8 cellular contexts compared by ENCODE assay signal in the genomic region with DNA sequence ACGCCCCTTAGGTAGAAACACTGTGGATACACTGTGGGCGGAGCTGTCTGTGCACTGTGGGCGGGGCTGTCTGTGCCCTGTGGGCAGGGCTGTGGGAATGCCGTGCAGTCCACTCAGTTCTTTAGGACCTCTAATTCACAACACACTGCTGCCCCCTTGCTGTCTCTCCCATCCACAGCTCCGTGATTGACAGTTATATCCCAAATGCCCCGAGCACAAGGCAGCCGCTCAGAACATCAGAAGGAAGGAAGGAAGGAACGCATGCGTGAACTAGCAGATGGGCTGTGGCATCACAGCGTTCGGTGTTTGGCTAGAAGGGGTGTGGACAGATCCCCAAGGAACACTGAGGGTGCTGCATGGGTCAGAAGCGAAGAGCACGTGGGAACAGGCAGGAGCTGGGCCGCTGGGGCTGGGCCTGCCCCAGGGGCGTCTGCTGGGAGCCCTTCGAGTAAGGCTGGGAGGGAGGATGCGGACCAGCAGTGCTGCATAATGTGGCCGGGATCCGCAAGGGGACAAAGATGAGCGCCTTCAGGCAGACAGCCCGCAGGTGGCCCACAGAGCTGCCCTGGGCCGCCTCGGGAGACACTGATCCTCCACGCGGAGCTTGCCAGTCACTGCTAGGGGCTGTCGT. TPM values are rescaled to one million over a fixed set of nuclear protein-coding genes. Genes with fewer than 3 reads are reported as not detected.
A peak's percentile ranks its signal among the peaks of the same experiment; 100 is the strongest.
DNase-seq lines count a peak whose midpoint lies in the region; ATAC-seq and TF ChIP-seq lines count a peak whose summit lies in the region.

No MANE protein-coding gene starts in this region.

- DNase-seq in NCI-H2196 (lab: John Stamatoyannopoulos, UW; ENCODE audit: unreplicated experiment), result peak; percentile 26
- no peak for DNase-seq in NCI-H2196 treated with DMSO at 0.1 percent for 48 hours (lab: John Stamatoyannopoulos, UW; ENCODE audit: unreplicated experiment)
- DNase-seq in NCI-H524 (lab: John Stamatoyannopoulos, UW), result peak; percentile 84 to 86
- peak; percentile 85 for DNase-seq in choroid plexus epithelial cell (ENCODE audit: low read depth)
- peak; percentile 44 for DNase-seq in lung (ENCODE audit: low spot score)
- DNase-seq in NOMO-1 treated with DMSO at 0.1 percent for 48 hours (lab: John Stamatoyannopoulos, UW; ENCODE audit: unreplicated experiment), result no peak
- no peak for DNase-seq in CD4-positive, alpha-beta memory T cell

- no peak overlapping the region for H3K4me3 ChIP-seq in choroid plexus epithelial cell (ENCODE audit: low read depth, low read length)
- no peak overlapping the region for H3K4me3 ChIP-seq in lung
- H3K4me3 ChIP-seq in CD4-positive, alpha-beta memory T cell (ENCODE audit: low read length in 2 of 2), result no peak overlapping the region

- no peaks in the 10 kb centered on the region for H3K27me3 Mint-ChIP-seq in CD4-positive, alpha-beta memory T cell

- peaks cover 7 to 31% of the 10 kb centered on the region in 2 donors for H3K36me3 ChIP-seq in lung (ENCODE audit: control insufficient read depth in 2 of 2, insufficient read depth in 2 of 2, low read length in 2 of 2)
- peaks cover 20% of the 10 kb centered on the region for H3K36me3 ChIP-seq in CD4-positive, alpha-beta memory T cell (ENCODE audit: insufficient read depth, low read length)

- H3K4me1 ChIP-seq in lung (ENCODE audit: control insufficient read depth in 2 of 2, insufficient read depth in 2 of 2, low read length in 2 of 2), result peaks cover 0 to 15% of the 10 kb centered on the region in 2 donors
- peaks cover 27% of the 10 kb centered on the region for H3K4me1 ChIP-seq in CD4-positive, alpha-beta memory T cell (ENCODE audit: insufficient read depth, low read length)

- H3K36me3 Mint-ChIP-seq in CD4-positive, alpha-beta memory T cell, result peaks cover 24 to 38% of the 10 kb centered on the region in 2 donors

- no peak overlapping the region for H3K27ac ChIP-seq in lung (ENCODE audit: low read depth in 1 of 2, low read length in 1 of 2)
- H3K27ac ChIP-seq in CD4-positive, alpha-beta memory T cell (ENCODE audit: low read depth, low read length), result no peak overlapping the region

- no peaks in the 10 kb centered on the region for H3K9me3 Mint-ChIP-seq in CD4-positive, alpha-beta memory T cell

- H3K4me1 Mint-ChIP-seq in CD4-positive, alpha-beta memory T cell, result peaks cover 18 to 29% (median 26%) of the 10 kb centered on the region in 4 donors

- no peaks in the 10 kb centered on the region for H3K27me3 ChIP-seq in lung (ENCODE audit: control insufficient read depth, insufficient read depth)
- H3K27me3 ChIP-seq in CD4-positive, alpha-beta memory T cell (ENCODE audit: insufficient read depth, low read length), result no peaks in the 10 kb centered on the region

- CTCF ChIA-PET in CD4-positive, alpha-beta memory T cell (lab: Charles Lee; ENCODE audit: partially characterized antibody), result no interaction called here

- intact Hi-C loops in CD4-positive, alpha-beta memory T cell (cut with micrococcal nuclease), result no loop called here

- POLR2A ChIA-PET in CD4-positive, alpha-beta memory T cell (lab: Charles Lee; ENCODE audit: partially characterized antibody), result interaction anchor here (1.1 kb wide), 1 partner anchor 17 kb away, joined by 3 read pairs; no protein-coding TSS in a partner anchor

- no peak overlapping the region for H3K4me3 Mint-ChIP-seq in CD4-positive, alpha-beta memory T cell

- TF ChIP-seq CTCF in choroid plexus epithelial cell (conservative IDR thresholded peaks at IDR 0.05; ENCODE audit: low read depth, low read length), result peak; percentile 67
- no peak for TF ChIP-seq CTCF in lung (IDR thresholded peaks at IDR 0.05; ENCODE audit: control extremely low read depth, extremely low read depth)

- H3K27ac Mint-ChIP-seq in CD4-positive, alpha-beta memory T cell, result no peak overlapping the region

- ATAC-seq in lung (ENCODE audit: insufficient read depth, low FRiP score), result no peak
- no peak for ATAC-seq in HG02981 (IDR thresholded peaks at IDR 0.05; ENCODE audit: unreplicated experiment)

- no peaks in the 10 kb centered on the region for H3K9me3 ChIP-seq in lung (ENCODE audit: control insufficient read depth in 2 of 2, insufficient read depth in 1 of 2, low read length in 1 of 2)
- no peaks in the 10 kb centered on the region for H3K9me3 ChIP-seq in CD4-positive, alpha-beta memory T cell (ENCODE audit: control insufficient read depth in 1 of 2, low read length in 2 of 2)

- WGBS in lung, 2 donors, result 64 to 77% methylated on average over 26 of the region's 26 CpGs

RNA-seq across cellular contexts. Expression of a gene that starts 29.8 kb away (rescaled TPM):
- 10 to 100 TPM; 26.9 to 32.2 TPM for total RNA-seq in lung
- 10 to 100 TPM; 15.6 to 16.1 TPM for polyA plus RNA-seq in lung
- 10 to 100 TPM; 16.3 to 17.3 TPM for total RNA-seq in CD4-positive, alpha-beta memory T cell
- 10 to 100 TPM; 13.3 to 16.5 TPM for polyA plus RNA-seq in CD4-positive, alpha-beta memory T cell

RNA-seq across cellular contexts. Expression of a gene that starts 29.8 kb away (rescaled TPM):
- 10 to 100 TPM; 22.6 to 24.8 TPM for total RNA-seq in lung
- 1 to 10 TPM; 7.3 to 7.4 TPM for polyA plus RNA-seq in lung
- total RNA-seq in CD4-positive, alpha-beta memory T cell, result 10 to 100 TPM; 29.6 to 33.0 TPM
- 10 to 100 TPM in 1 of 2 donors, 1 to 10 TPM in 1; 4.3 to 11.7 TPM for polyA plus RNA-seq in CD4-positive, alpha-beta memory T cell

Comparison
In these comparisons a context has a peak if more than half of its experiments do, and no peak if none do; other contexts are left out.
1. DNase-seq: peak in NCI-H2196 (single experiment), NCI-H524 (2 of 2), choroid plexus epithelial cell (single experiment) and lung (single experiment); none in NCI-H2196 treated with DMSO at 0.1 percent for 48 hours (single experiment), NOMO-1 treated with DMSO at 0.1 percent for 48 hours (single experiment) and CD4-positive, alpha-beta memory T cell (0 of 5).